14 cellular contexts compared by ENCODE assay signal in genomic region chr3:50657407-50657806, GRCh38. TPM values are rescaled to one million over a fixed set of nuclear protein-coding genes. Genes with fewer than 3 reads are reported as not detected.
DNase-seq lines count a peak whose midpoint lies in the region; ATAC-seq and TF ChIP-seq lines count a peak whose summit lies in the region.
"Had no signal": no experiment of that assay in that cellular context is flagged by ENCODE, and none has a peak within 500 bp of the region (broad histone marks: within the 10 kb centered on the region; RNA-seq: fewer than 3 reads in every experiment).

No MANE protein-coding gene starts in this region.

- H3K9me3 ChIP-seq in spleen (no peaks in the 10 kb centered on the region), upper lobe of right lung (no peaks in the 10 kb centered on the region), gastrocnemius medialis (no peaks in the 10 kb centered on the region)
- H3K9me3 ChIP-seq: BLaER1 had no signal

- H3K4me3 Mint-ChIP-seq in activated T-helper 17 cell treated with anti-CD3 and anti-CD28 coated beads, Interleukin-2, amount 50 U/mL, for 72 hours, result no peak overlapping the region
- no peak overlapping the region for H3K4me3 Mint-ChIP-seq in activated naive CD4-positive, alpha-beta T cell treated with anti-CD3 and anti-CD28 coated beads, Interleukin-2, amount 10 ng/mL, durations not matched to agents 7 days and 5 days
- H3K4me3 Mint-ChIP-seq: CD4-positive, CD25-positive, alpha-beta regulatory T cell; HFFc6 had no signal

- TF ChIP-seq POLR2A in spleen (IDR thresholded peaks at IDR 0.05), result no peak
- no peak for TF ChIP-seq POLR2A in gastrocnemius medialis (IDR thresholded peaks at IDR 0.05)

- H3K9me3 Mint-ChIP-seq in activated T-helper 17 cell treated with anti-CD3 and anti-CD28 coated beads, Interleukin-2, amount 50 U/mL, for 72 hours, result no peaks in the 10 kb centered on the region
- H3K9me3 Mint-ChIP-seq in activated naive CD4-positive, alpha-beta T cell treated with anti-CD3 and anti-CD28 coated beads, Interleukin-2, amount 10 ng/mL, durations not matched to agents 7 days and 5 days, result no peaks in the 10 kb centered on the region
- H3K9me3 Mint-ChIP-seq: CD4-positive, CD25-positive, alpha-beta regulatory T cell; HFFc6 had no signal

- intact Hi-C loops in spleen (cut with DNase I; ENCODE audit: low total_unique reads), result no loop called here
- intact Hi-C loops in upper lobe of right lung (cut with DNase I), result no loop called here
- intact Hi-C loops in gastrocnemius medialis (cut with DNase I; ENCODE audit: low total_unique reads), result no loop called here

- H3K27me3 Mint-ChIP-seq in activated T-helper 17 cell treated with anti-CD3 and anti-CD28 coated beads, Interleukin-2, amount 50 U/mL, for 72 hours, result no peaks in the 10 kb centered on the region
- peaks cover 6% of the 10 kb centered on the region for H3K27me3 Mint-ChIP-seq in activated naive CD4-positive, alpha-beta T cell treated with anti-CD3 and anti-CD28 coated beads, Interleukin-2, amount 10 ng/mL, durations not matched to agents 7 days and 5 days
- H3K27me3 Mint-ChIP-seq: CD4-positive, CD25-positive, alpha-beta regulatory T cell had no signal

- H3K4me1 Mint-ChIP-seq in activated T-helper 17 cell treated with anti-CD3 and anti-CD28 coated beads, Interleukin-2, amount 50 U/mL, for 72 hours, result peaks cover 12% of the 10 kb centered on the region
- H3K4me1 Mint-ChIP-seq in activated naive CD4-positive, alpha-beta T cell treated with anti-CD3 and anti-CD28 coated beads, Interleukin-2, amount 10 ng/mL, durations not matched to agents 7 days and 5 days, result peaks cover 22% of the 10 kb centered on the region

- CTCF ChIA-PET in activated naive CD4-positive, alpha-beta T cell treated with anti-CD3 and anti-CD28 coated beads, Interleukin-2, amount 10 ng/mL, durations not matched to agents 7 days and 5 days (lab: Charles Lee), result interaction anchor here (1.5 to 1.6 kb wide), 2 partner anchors 41 to 114 kb away, joined by 3 to 7 read pairs; partner anchors contain the start of gene MAPKAPK3

- no peak for TF ChIP-seq CTCF in spleen (IDR thresholded peaks at IDR 0.05 in 8 of 11, conservative IDR thresholded peaks at IDR 0.05 in 3 of 11)
- TF ChIP-seq CTCF in upper lobe of right lung (IDR thresholded peaks at IDR 0.05), result no peak
- TF ChIP-seq CTCF in gastrocnemius medialis (IDR thresholded peaks at IDR 0.05 in 4 of 5, conservative IDR thresholded peaks at IDR 0.05 in 1 of 5), result no peak

- H3K27me3 ChIP-seq in spleen (replicated peaks in 1 of 7), result no peaks in the 10 kb centered on the region
- H3K27me3 ChIP-seq in upper lobe of right lung, result no peaks in the 10 kb centered on the region
- H3K27me3 ChIP-seq in gastrocnemius medialis, result no peaks in the 10 kb centered on the region
- H3K27me3 ChIP-seq: BLaER1 had no signal

- H3K27ac Mint-ChIP-seq in activated T-helper 17 cell treated with anti-CD3 and anti-CD28 coated beads, Interleukin-2, amount 50 U/mL, for 72 hours, result peak overlapping the region; percentile 10
- no peak overlapping the region for H3K27ac Mint-ChIP-seq in activated naive CD4-positive, alpha-beta T cell treated with anti-CD3 and anti-CD28 coated beads, Interleukin-2, amount 10 ng/mL, durations not matched to agents 7 days and 5 days

- H3K27ac ChIP-seq in spleen (no peak overlapping the region), upper lobe of right lung (no peak overlapping the region), gastrocnemius medialis (no peak overlapping the region)
- H3K27ac ChIP-seq: BLaER1 had no signal

- no peak for ATAC-seq in activated T-helper 17 cell treated with anti-CD3 and anti-CD28 coated beads, Interleukin-2, amount 50 U/mL, for 72 hours (replicated peaks)
- ATAC-seq in upper lobe of right lung (no peak), gastrocnemius medialis (no peak)

- DNase-seq in activated effector memory CD4-positive, alpha-beta T cell treated with anti-CD3 and anti-CD28 coated beads, Interleukin-2, amount 50 U/mL, for 16 hours, result peak; percentile 42
- no peak for DNase-seq in activated effector memory CD4-positive, alpha-beta T cell treated with Interleukin-2 at 50 U/mL for 16 hours
- DNase-seq in spleen (peak; percentile 22), upper lobe of right lung (peak; percentile 22), gastrocnemius medialis (no peak)
- no peak for DNase-seq in activated naive CD4-positive, alpha-beta T cell treated with anti-CD3 and anti-CD28 coated beads, Interleukin-2, amount 10 ng/mL, durations not matched to agents 7 days and 5 days
- DNase-seq: 8988T; AML-193; CD4-positive, CD25-positive, alpha-beta regulatory T cell; DMS53; HCEC 1CT; HFFc6 had no signal

- in situ Hi-C loops in gastrocnemius medialis (cut with MboI; ENCODE audit: low sequenced_read_pairs in 4 of 4), result no loop called here

- H3K4me1 ChIP-seq in spleen, result peaks cover 0 to 4% (median 0%) of the 10 kb centered on the region in 6 donors
- H3K4me1 ChIP-seq in upper lobe of right lung, result no peaks in the 10 kb centered on the region
- peaks cover 0 to 11% of the 10 kb centered on the region in 2 donors for H3K4me1 ChIP-seq in gastrocnemius medialis
- H3K4me1 ChIP-seq: BLaER1 had no signal

- H3K4me3 ChIP-seq in spleen (no peak overlapping the region), upper lobe of right lung (no peak overlapping the region), gastrocnemius medialis (no peak overlapping the region)
- H3K4me3 ChIP-seq: BLaER1 had no signal

- no peaks in the 10 kb centered on the region for H3K36me3 Mint-ChIP-seq in activated T-helper 17 cell treated with anti-CD3 and anti-CD28 coated beads, Interleukin-2, amount 50 U/mL, for 72 hours (ENCODE audit: low read depth)
- H3K36me3 Mint-ChIP-seq in activated naive CD4-positive, alpha-beta T cell treated with anti-CD3 and anti-CD28 coated beads, Interleukin-2, amount 10 ng/mL, durations not matched to agents 7 days and 5 days, result no peaks in the 10 kb centered on the region
- H3K36me3 Mint-ChIP-seq: CD4-positive, CD25-positive, alpha-beta regulatory T cell had no signal

- H3K36me3 ChIP-seq in spleen (no peaks in the 10 kb centered on the region), upper lobe of right lung (no peaks in the 10 kb centered on the region), gastrocnemius medialis (no peaks in the 10 kb centered on the region)
- H3K36me3 ChIP-seq: BLaER1 had no signal

- WGBS in spleen, 5 donors, result 86 to 97% (median 90%) methylated on average over 5 of the region's 5 CpGs

RNA-seq across cellular contexts. Expression of gene DOCK3, which starts 17.3 kb away (rescaled TPM):
- total RNA-seq in activated T-helper 17 cell treated with anti-CD3 and anti-CD28 coated beads, Interleukin-2, amount 50 U/mL, for 72 hours, result 1 to 10 TPM; 3.8 to 7.8 TPM
- total RNA-seq in spleen (1 to 10 TPM in 1 of 7 donors, under 1 TPM in 6; 0.21 to 2.1 (median 0.60) TPM), upper lobe of right lung (2.7 TPM), gastrocnemius medialis (1 to 10 TPM in 1 of 4 donors, under 1 TPM in 3; 0.61 to 3.1 (median 0.73) TPM)
- under 1 TPM; 0.08 to 0.38 (median 0.37) TPM for polyA plus RNA-seq in spleen

RNA-seq across cellular contexts. Expression of gene MAPKAPK3, which starts 40.5 kb away (rescaled TPM):
- 100 to 1,000 TPM in 1 of 2 donors, 10 to 100 TPM in 1; 99.8 to 131 TPM for total RNA-seq in activated T-helper 17 cell treated with anti-CD3 and anti-CD28 coated beads, Interleukin-2, amount 50 U/mL, for 72 hours
- total RNA-seq in spleen, result 10 to 100 TPM; 34.7 to 55.0 (median 44.9) TPM
- 10 to 100 TPM; 18.0 to 34.8 (median 18.9) TPM for polyA plus RNA-seq in spleen
- 60.8 TPM for total RNA-seq in upper lobe of right lung
- 100 to 1,000 TPM; 235 to 466 (median 387) TPM for total RNA-seq in gastrocnemius medialis

RNA-seq across cellular contexts. Expression of gene CISH, which starts 45.8 kb away (rescaled TPM):
- total RNA-seq in activated T-helper 17 cell treated with anti-CD3 and anti-CD28 coated beads, Interleukin-2, amount 50 U/mL, for 72 hours, result 100 to 1,000 TPM; 204 to 327 TPM
- total RNA-seq in spleen, result 10 to 100 TPM in 5 of 7 donors, 1 to 10 TPM in 2; 8.7 to 23.6 (median 14.0) TPM
- 1 to 10 TPM; 2.9 to 7.4 (median 6.7) TPM for polyA plus RNA-seq in spleen
- total RNA-seq in upper lobe of right lung, result 71.6 TPM
- total RNA-seq in gastrocnemius medialis, result 10 to 100 TPM in 2 of 4 donors, 1 to 10 TPM in 2; 3.3 to 50.5 (median 20.3) TPM

Comparison
In these comparisons a context has a peak if more than half of its experiments do, and no peak if none do; other contexts are left out.
1. DNase-seq: peak in activated effector memory CD4-positive, alpha-beta T cell treated with anti-CD3 and anti-CD28 coated beads, Interleukin-2, amount 50 U/mL, for 16 hours (single experiment), spleen (single experiment) and upper lobe of right lung (single experiment); none in activated effector memory CD4-positive, alpha-beta T cell treated with Interleukin-2 at 50 U/mL for 16 hours (single experiment), gastrocnemius medialis (0 of 2) and activated naive CD4-positive, alpha-beta T cell treated with anti-CD3 and anti-CD28 coated beads, Interleukin-2, amount 10 ng/mL, durations not matched to agents 7 days and 5 days (single experiment).